1 cellular context compared by ENCODE assay signal in the genomic region with DNA sequence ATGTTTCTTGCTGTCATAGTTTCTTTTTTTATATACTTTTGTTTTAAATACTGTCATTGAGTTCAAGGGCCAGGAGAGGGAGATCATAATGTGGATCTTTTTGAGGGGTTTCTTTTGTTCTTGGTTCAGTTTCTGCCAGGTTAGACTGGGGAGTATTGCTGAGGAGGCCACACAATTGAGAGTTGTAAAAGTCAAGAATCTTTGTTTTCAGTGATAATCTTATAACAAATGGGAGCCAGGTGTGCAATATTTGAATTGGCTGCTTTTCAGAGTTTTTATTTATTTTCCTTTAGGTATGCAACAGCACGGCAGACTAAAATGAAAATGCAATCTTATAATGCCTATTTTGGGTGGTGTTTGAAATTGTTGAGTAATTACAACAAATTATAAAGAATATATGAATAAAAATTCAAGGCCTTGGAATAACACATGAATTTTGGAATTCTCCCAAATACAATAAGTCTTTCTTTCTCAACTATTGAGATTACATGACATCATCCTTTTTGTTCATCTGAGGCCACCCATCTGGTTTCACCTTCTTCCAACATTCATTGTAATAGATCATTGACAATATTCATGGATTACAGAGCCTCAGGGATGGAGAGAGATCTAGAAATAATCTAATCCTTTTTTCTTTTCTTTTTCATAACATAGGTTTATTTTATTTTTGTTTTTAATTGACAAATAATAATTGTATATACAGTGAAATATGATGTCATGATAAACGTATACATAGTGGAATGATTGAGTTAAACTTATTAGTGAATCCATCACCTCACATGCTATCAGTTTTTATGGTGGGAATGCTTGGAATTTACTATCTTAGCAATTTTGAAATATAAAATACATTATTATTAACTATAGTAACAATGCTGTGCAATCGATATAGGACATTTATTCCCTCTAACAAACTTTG.
TF ChIP-seq lines count a peak whose summit lies in the region.

No MANE protein-coding gene starts in this region.

TF ChIP-seq in IMR-90, 13 proteins besides CTCF, POLR2A, EP300 and RAD21 (continued from another document):
- TF ChIP-seq MXI1 (IDR thresholded peaks at IDR 0.05; ENCODE audit: borderline replicate concordance, low read depth, low read length) (no peak), FOS (IDR thresholded peaks at IDR 0.05; ENCODE audit: low read depth, low read length) (no peak), BHLHE40 (IDR thresholded peaks at IDR 0.05; ENCODE audit: low read depth, low read length) (no peak), NFE2L2 (IDR thresholded peaks at IDR 0.05; ENCODE audit: low read depth, low read length) (no peak), RFX5 (IDR thresholded peaks at IDR 0.05; ENCODE audit: low read depth, low read length) (no peak), CHD1 (IDR thresholded peaks at IDR 0.05; ENCODE audit: low read depth, low read length) (no peak), MAZ (IDR thresholded peaks at IDR 0.05; ENCODE audit: borderline replicate concordance, low read depth, low read length) (no peak), SMC3 (IDR thresholded peaks at IDR 0.05; ENCODE audit: low read depth, low read length) (no peak), USF2 (IDR thresholded peaks at IDR 0.05; ENCODE audit: low read depth, low read length) (no peak), CEBPB (IDR thresholded peaks at IDR 0.05; ENCODE audit: low read depth, low read length) (no peak), RCOR1 (IDR thresholded peaks at IDR 0.05; ENCODE audit: insufficient replicate concordance, low read length) (no peak)
- TF ChIP-seq, protein P1, sequence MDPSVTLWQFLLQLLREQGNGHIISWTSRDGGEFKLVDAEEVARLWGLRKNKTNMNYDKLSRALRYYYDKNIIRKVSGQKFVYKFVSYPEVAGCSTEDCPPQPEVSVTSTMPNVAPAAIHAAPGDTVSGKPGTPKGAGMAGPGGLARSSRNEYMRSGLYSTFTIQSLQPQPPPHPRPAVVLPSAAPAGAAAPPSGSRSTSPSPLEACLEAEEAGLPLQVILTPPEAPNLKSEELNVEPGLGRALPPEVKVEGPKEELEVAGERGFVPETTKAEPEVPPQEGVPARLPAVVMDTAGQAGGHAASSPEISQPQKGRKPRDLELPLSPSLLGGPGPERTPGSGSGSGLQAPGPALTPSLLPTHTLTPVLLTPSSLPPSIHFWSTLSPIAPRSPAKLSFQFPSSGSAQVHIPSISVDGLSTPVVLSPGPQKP (IDR thresholded peaks at IDR 0.05; ENCODE audit: borderline replicate concordance, low read depth, low read length), result no peak
